In genomic region chr14:77882631-77883030, GRCh38 we compare ENCODE assay signal across 14 cellular contexts.
A peak's percentile ranks its signal among the peaks of the same experiment; 100 is the strongest.
DNase-seq lines count a peak whose midpoint lies in the region; ATAC-seq, FAIRE-seq and TF ChIP-seq lines count a peak whose summit lies in the region.
"Had no signal": no experiment of that assay in that cellular context is flagged by ENCODE, and none has a peak within 500 bp of the region (broad histone marks: within the 10 kb centered on the region; RNA-seq: fewer than 3 reads in every experiment).

No MANE protein-coding gene starts in this region.

- ATAC-seq in HG02970 (IDR thresholded peaks at IDR 0.05; ENCODE audit: low FRiP score, unreplicated experiment): no peak
- no peak for ATAC-seq in GM19455 (IDR thresholded peaks at IDR 0.05; ENCODE audit: unreplicated experiment)
- no peak for ATAC-seq in HG02678 (IDR thresholded peaks at IDR 0.05; ENCODE audit: unreplicated experiment)
- ATAC-seq: stimulated activated effector memory CD8-positive, alpha-beta T cell treated with anti-CD3 and anti-CD28 coated beads, Interleukin-12 subunit alpha, Interleukin-12 subunit beta, amount 100 ng/mL, for 72 hours had no signal

- no peak overlapping the region for H3K9ac ChIP-seq in GM23248
- H3K9ac ChIP-seq in adipocyte (ENCODE audit: low read length): peak overlapping the region; percentile 75

- H3K9me3 ChIP-seq in GM23248 (ENCODE audit: low read depth) (no peaks in the 10 kb centered on the region), adipocyte (ENCODE audit: control insufficient read depth, low read length) (no peaks in the 10 kb centered on the region), small intestine (ENCODE audit: control insufficient read depth, low read depth) (no peaks in the 10 kb centered on the region)

- no peaks in the 10 kb centered on the region for H3K9me2 ChIP-seq in GM23248 (ENCODE audit: insufficient read depth)

- DNase-seq in GM23248 (peak; percentile 67), adipocyte (ENCODE audit: low read depth) (no peak), hepatic stellate cell (ENCODE audit: low spot score) (peak; percentile 71), small intestine (peak; percentile 4), GM13977 (ENCODE audit: low spot score) (no peak)
- DNase-seq: activated CD4-positive, alpha-beta T cell treated with anti-CD3 and anti-CD28 coated beads for 48 hours; activated naive CD4-positive, alpha-beta T cell; CD8-positive, alpha-beta memory T cell; cerebellar nuclear complex; stimulated activated CD4-positive, alpha-beta T cell treated with anti-CD3 and anti-CD28 coated beads, Interleukin-1b, Interleukin-23, amount 100 ng/mL, for 48 hours had no signal

- no peak overlapping the region for H2AFZ ChIP-seq in GM23248

- TF ChIP-seq CTCF in GM13977 (IDR thresholded peaks at IDR 0.05; ENCODE audit: extremely low read depth, insufficient read depth, missing control alignments): no peak

- H3K27me3 ChIP-seq in GM23248 (replicated peaks; ENCODE audit: insufficient read depth): no peaks in the 10 kb centered on the region
- no peaks in the 10 kb centered on the region for H3K27me3 ChIP-seq in adipocyte (replicated peaks; ENCODE audit: control insufficient read depth, insufficient read depth, low read length)
- H3K27me3 ChIP-seq in small intestine (ENCODE audit: control insufficient read depth in 2 of 2, insufficient read depth in 2 of 2, low read length in 2 of 2): no peaks in the 10 kb centered on the region

- no peaks in the 10 kb centered on the region for H3K36me3 ChIP-seq in GM23248 (ENCODE audit: low read depth)
- H3K36me3 ChIP-seq in adipocyte (ENCODE audit: control insufficient read depth, insufficient read depth, low read length, severe bottlenecking): no peaks in the 10 kb centered on the region
- no peaks in the 10 kb centered on the region for H3K36me3 ChIP-seq in small intestine (ENCODE audit: control insufficient read depth in 2 of 2, insufficient read depth in 2 of 2, low read length in 2 of 2)

- H3K4me1 ChIP-seq in GM23248 (ENCODE audit: insufficient read depth) (no peaks in the 10 kb centered on the region), adipocyte (ENCODE audit: control insufficient read depth, insufficient read depth, low read length) (peaks cover 34% of the 10 kb centered on the region), small intestine (ENCODE audit: control insufficient read depth in 2 of 2, insufficient read depth in 1 of 2, low read depth in 1 of 2, low read length in 1 of 2) (no peaks in the 10 kb centered on the region)

- H3K27ac ChIP-seq in GM23248 (no peak overlapping the region), small intestine (ENCODE audit: low read depth in 1 of 2, low read length in 1 of 2) (no peak overlapping the region)

- no peak overlapping the region for H3K4me3 ChIP-seq in GM23248
- H3K4me3 ChIP-seq in adipocyte (ENCODE audit: low read length): peak overlapping the region; percentile 36
- H3K4me3 ChIP-seq in small intestine (ENCODE audit: low read depth in 1 of 2, low read length in 2 of 2): no peak overlapping the region

- no peak overlapping the region for H3K4me2 ChIP-seq in GM23248 (ENCODE audit: unreplicated experiment)

- H3K79me2 ChIP-seq in GM23248 (ENCODE audit: insufficient read depth): no peaks in the 10 kb centered on the region

- FAIRE-seq in small intestine (lab: Jason Lieb, UNC): no peak

- H4K20me1 ChIP-seq in GM23248 (ENCODE audit: insufficient read depth): no peaks in the 10 kb centered on the region

- in situ Hi-C loops in GM23248 (cut with MboI) (no loop called here), GM13977 (cut with MboI; ENCODE audit: low pct_unique_long_range_greater_than_20kb, low sequenced_read_pairs, unreplicated experiment) (no loop called here)

- WGBS in GM23248 (ENCODE audit: low coverage in 1 of 2, low lambda C conversion rate in 2 of 2, missing lambda C conversion rate in 2 of 2), 2 experiments: 26 to 33% methylated on average over 4 of the region's 4 CpGs
- WGBS in small intestine, 3 donors: 59 to 83% (median 73%) methylated on average over 4 of the region's 4 CpGs

- no peaks in the 10 kb centered on the region for H3F3A ChIP-seq in GM23248 (ENCODE audit: insufficient read depth)

Comparison
In these comparisons a context has a peak if more than half of its experiments do, and no peak if none do; other contexts are left out.
1. DNase-seq: peak in GM23248 (single experiment), hepatic stellate cell (single experiment) and small intestine (single experiment); none in adipocyte (single experiment) and GM13977 (single experiment).